Comparison of ENCODE assay signal across 28 cellular contexts in the genomic region with DNA sequence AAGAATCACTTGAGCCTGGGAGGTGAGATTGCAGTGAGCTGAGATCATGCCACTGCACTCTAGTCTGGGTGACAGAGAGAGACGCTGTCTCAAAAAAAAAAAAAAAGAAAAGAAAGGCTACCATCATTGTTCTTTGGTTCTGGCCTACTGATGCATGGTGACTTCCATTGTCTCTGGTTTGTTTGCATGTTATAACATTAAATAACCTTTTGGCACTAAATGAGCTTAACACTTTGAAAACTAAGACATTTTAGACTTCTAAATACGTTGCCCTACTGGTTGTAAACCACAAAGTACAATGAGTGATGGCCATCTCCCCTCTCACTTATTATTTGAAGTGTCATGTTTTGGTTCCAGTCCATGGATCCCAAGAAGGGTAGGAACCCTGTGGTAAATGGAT.
"Had no signal": no experiment of that assay in that cellular context is flagged by ENCODE, and none has a peak within 500 bp of the region (broad histone marks: within the 10 kb centered on the region; RNA-seq: fewer than 3 reads in every experiment).

No MANE protein-coding gene starts in this region.

- FAIRE-seq: islet of Langerhans, kidney had no signal

- H3K27me3 ChIP-seq: neural progenitor cell, right atrium auricular region, right lobe of liver, tibial nerve, upper lobe of left lung, vagina had no signal

- H3K4me3 ChIP-seq: left ventricle myocardium inferior, lung, neural progenitor cell, psoas muscle, right atrium auricular region, right lobe of liver, smooth muscle cell, tibial nerve, upper lobe of left lung, vagina had no signal

- H3K36me3 ChIP-seq: left ventricle myocardium inferior, neural progenitor cell, neutrophil, right atrium auricular region, right lobe of liver, tibial nerve, upper lobe of left lung, vagina had no signal

- DNase-seq: hypothalamus; immature natural killer cell; kidney; left colon; left ventricle myocardium inferior; mesendoderm; naive B cell; natural killer cell; nephron progenitor cell; occipital lobe; psoas muscle; right lobe of liver; stimulated activated CD4-positive, alpha-beta T cell treated with anti-CD3 and anti-CD28 coated beads, Interleukin-1b, Interleukin-23, amount 100 ng/mL, for 48 hours; stimulated activated CD4-positive, alpha-beta T cell treated with anti-CD3 and anti-CD28 coated beads, Interleukin-2, amount 100 ng/mL, for 48 hours; stimulated activated CD4-positive, alpha-beta T cell treated with anti-CD3 and anti-CD28 coated beads, Interleukin-4, amount 100 ng/mL, for 4 hours; stimulated activated CD8-positive, alpha-beta memory T cell treated with anti-CD3 and anti-CD28 coated beads, Interleukin-4, amount 100 ng/mL, for 48 hours; stimulated activated naive CD4-positive, alpha-beta T cell treated with Interleukin-2 at 50 U/mL for 16 hours; stimulated activated naive CD8-positive, alpha-beta T cell treated with anti-CD3 and anti-CD28 coated beads, Interleukin-15, amount 100 ng/mL, for 72 hours; substantia nigra; upper lobe of left lung had no signal

- H3K9me3 ChIP-seq: left ventricle myocardium inferior, neutrophil, right atrium auricular region, right lobe of liver, tibial nerve, upper lobe of left lung, vagina had no signal
